Comparison of ENCODE assay signal across 8 cellular contexts in the genomic region with DNA sequence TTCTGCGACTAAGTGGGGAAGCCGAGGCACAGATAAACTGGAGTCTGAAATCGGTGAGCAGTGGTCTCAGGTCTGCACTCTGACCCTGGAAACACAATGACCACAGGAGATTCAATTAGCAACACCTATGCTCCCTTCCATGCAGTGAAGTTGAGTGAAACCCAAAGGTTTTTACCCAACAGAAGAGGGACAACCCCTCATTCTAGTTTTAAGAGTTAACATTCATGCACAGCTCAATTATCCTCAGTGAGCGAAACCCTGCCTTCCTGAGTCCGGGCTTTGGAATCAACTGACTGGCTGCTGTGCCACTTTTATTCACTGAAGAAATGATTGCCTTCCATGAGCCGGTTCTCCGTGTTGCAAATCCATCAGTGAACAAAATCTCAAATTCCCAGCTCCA. TPM values are rescaled to one million over a fixed set of nuclear protein-coding genes. Genes with fewer than 3 reads are reported as not detected.
DNase-seq lines count a peak whose midpoint lies in the region; TF ChIP-seq lines count a peak whose summit lies in the region.
"Not testable (repeated sequence)": the region's sequence is repeated elsewhere in the genome, so short reads cannot be mapped to it uniquely, and the experiment has no call there.

No MANE protein-coding gene starts in this region.

- peak overlapping the region; percentile 95 for H3K4me3 Mint-ChIP-seq in activated CD4-positive, alpha-beta T cell treated with anti-CD3 and anti-CD28 coated beads, Interleukin-2, amount 10 ng/mL, durations not matched to agents 24 days and 14 days
- peak overlapping the region; percentile 99 for H3K4me3 Mint-ChIP-seq in MCF 10A (ENCODE audit: unreplicated experiment)

- peak overlapping the region; percentile 69 for H3K4me2 ChIP-seq in MM.1S (ENCODE audit: low read depth, low read length)
- H3K4me2 ChIP-seq in mesendoderm (ENCODE audit: low read length) = peak overlapping the region; percentile 14

- intact Hi-C loops in activated CD4-positive, alpha-beta T cell treated with anti-CD3 and anti-CD28 coated beads, Interleukin-2, amount 10 ng/mL, durations not matched to agents 24 days and 14 days (cut with micrococcal nuclease); vagina (cut with DNase I): not testable (repeated sequence)
- intact Hi-C loops in MCF 10A (cut with micrococcal nuclease) = loop anchor here (2.0 kb wide), 1 partner anchor 98 kb away; no protein-coding TSS in a partner anchor

- CTCF ChIA-PET in MCF 10A (lab: Yijun Ruan, JAX) = interaction anchor here (0.6 to 0.7 kb wide), 2 partner anchors 54 to 121 kb away, joined by 3 to 4 read pairs; no protein-coding TSS in a partner anchor

- not testable (repeated sequence) for H2BK120ac ChIP-seq in mesendoderm (ENCODE audit: low read depth, low read length)

- BruUV-seq in MCF 10A (replicated peaks; lab: Mats Ljungman, UMichigan) = TSS peak; percentile 67

- peak overlapping the region; percentile 34 for H3K56ac ChIP-seq in mesendoderm (ENCODE audit: low read length)

- not testable (repeated sequence) for H3K79me1 ChIP-seq in mesendoderm (ENCODE audit: low read length)

- H3K4ac ChIP-seq in mesendoderm (ENCODE audit: low read depth, low read length) = not testable (repeated sequence)

- H3K4me1 ChIP-seq in ES-I3 (ENCODE audit: insufficient read depth, low read length) (peaks cover 16% of the 10 kb centered on the region), vagina (peaks cover 18% of the 10 kb centered on the region)
- not testable (repeated sequence) for H3K4me1 ChIP-seq in MM.1S (ENCODE audit: low read length); mesendoderm (ENCODE audit: control insufficient read depth, low read depth, low read length); rectal smooth muscle tissue (ENCODE audit: control insufficient read depth, insufficient read depth, low read length)

- H3K4me3 ChIP-seq in MM.1S (ENCODE audit: low read length) (peak overlapping the region; percentile 75), fibroblast of pulmonary artery (replicated peaks; ENCODE audit: low read depth, low read length) (peak overlapping the region; percentile 80), mesendoderm (ENCODE audit: low read length) (peak overlapping the region; percentile 54), rectal smooth muscle tissue (ENCODE audit: low read length) (peak overlapping the region; percentile 73), vagina (peak overlapping the region; percentile 57 to 72)

- not testable (repeated sequence) for H3K36me3 ChIP-seq in ES-I3 (ENCODE audit: insufficient read depth, low read length); MM.1S (replicated peaks; ENCODE audit: insufficient read depth, low read length); mesendoderm (ENCODE audit: control insufficient read depth, insufficient read depth, low read length); rectal smooth muscle tissue (ENCODE audit: control insufficient read depth, insufficient read depth, low read length); vagina

- not testable (repeated sequence) for TF ChIP-seq POLR2A in vagina (IDR thresholded peaks at IDR 0.05)

- POLR2A ChIA-PET in MCF 10A (lab: Yijun Ruan, JAX) = interaction anchor here (0.6 to 1.5 kb wide), 5 partner anchors 31 to 1895 kb away, joined by 3 to 7 read pairs (median 4); no protein-coding TSS in a partner anchor

- TF ChIP-seq CTCF in MM.1S (IDR thresholded peaks at IDR 0.05; ENCODE audit: low read length); MCF 10A (IDR thresholded peaks at IDR 0.05; ENCODE audit: unreplicated experiment); fibroblast of pulmonary artery (IDR thresholded peaks at IDR 0.05; ENCODE audit: low read length, missing control alignments); vagina (IDR thresholded peaks at IDR 0.05): not testable (repeated sequence)

- H3K27ac Mint-ChIP-seq in activated CD4-positive, alpha-beta T cell treated with anti-CD3 and anti-CD28 coated beads, Interleukin-2, amount 10 ng/mL, durations not matched to agents 24 days and 14 days = peak overlapping the region; percentile 97
- peak overlapping the region; percentile 98 for H3K27ac Mint-ChIP-seq in MCF 10A (ENCODE audit: low read depth, unreplicated experiment)

- H3K9me2 ChIP-seq in MM.1S (replicated peaks; ENCODE audit: insufficient read depth, low read length) = not testable (repeated sequence)

- H2AK5ac ChIP-seq in mesendoderm (ENCODE audit: low read length) = not testable (repeated sequence)

- H2AFZ ChIP-seq in MM.1S (ENCODE audit: low read length) = peak overlapping the region; percentile 65

- not testable (repeated sequence) for H3F3A ChIP-seq in MM.1S (ENCODE audit: insufficient read depth, low read length)

- not testable (repeated sequence) for H3K27me3 Mint-ChIP-seq in activated CD4-positive, alpha-beta T cell treated with anti-CD3 and anti-CD28 coated beads, Interleukin-2, amount 10 ng/mL, durations not matched to agents 24 days and 14 days
- peaks cover 12% of the 10 kb centered on the region for H3K27me3 Mint-ChIP-seq in MCF 10A (ENCODE audit: insufficient read depth, unreplicated experiment)

- H3K79me2 ChIP-seq in MM.1S (ENCODE audit: low read length) (peaks cover 42% of the 10 kb centered on the region), mesendoderm (ENCODE audit: control insufficient read depth, insufficient read depth, low read length) (peaks cover 19% of the 10 kb centered on the region)

- not testable (repeated sequence) for H3K27me3 ChIP-seq in MM.1S (replicated peaks; ENCODE audit: insufficient read depth, low read length); mesendoderm (ENCODE audit: insufficient read depth, low read length, poor library complexity); rectal smooth muscle tissue (ENCODE audit: control insufficient read depth, insufficient read depth, low read length); vagina

- H2BK15ac ChIP-seq in mesendoderm (replicated peaks; ENCODE audit: low read depth) = not testable (repeated sequence)

- peak overlapping the region; percentile 69; the same call in 1 of the 2 replicates for H3K9ac ChIP-seq in ES-I3 (ENCODE audit: low read depth, low read length)
- H3K9ac ChIP-seq in MM.1S (ENCODE audit: low read length) = peak overlapping the region; percentile 92
- H3K9ac ChIP-seq in mesendoderm (ENCODE audit: low read length) = peak overlapping the region; percentile 71
- not testable (repeated sequence) for H3K9ac ChIP-seq in rectal smooth muscle tissue (ENCODE audit: low read length)

- not testable (repeated sequence) for DNase-seq in MM.1S; activated CD4-positive, alpha-beta T cell treated with anti-CD3 and anti-CD28 coated beads, Interleukin-2, amount 10 ng/mL, durations not matched to agents 24 days and 14 days; MCF 10A (ENCODE audit: unreplicated experiment); fibroblast of pulmonary artery (ENCODE audit: low read depth); mesendoderm; vagina (ENCODE audit: extremely low spot score in 2 of 2)

- H3K9me3 Mint-ChIP-seq in activated CD4-positive, alpha-beta T cell treated with anti-CD3 and anti-CD28 coated beads, Interleukin-2, amount 10 ng/mL, durations not matched to agents 24 days and 14 days; MCF 10A (ENCODE audit: unreplicated experiment): not testable (repeated sequence)

- WGBS in mesendoderm (ENCODE audit: extremely low coverage, insufficient coverage, low lambda C conversion rate) = no CpG with 5 or more reads among the region's 7 CpGs

- not testable (repeated sequence) for H3K9me3 ChIP-seq in ES-I3 (ENCODE audit: control insufficient read depth, insufficient read depth, low read length); MM.1S (replicated peaks; ENCODE audit: insufficient read depth, low read length); vagina

- H3K4me1 Mint-ChIP-seq in activated CD4-positive, alpha-beta T cell treated with anti-CD3 and anti-CD28 coated beads, Interleukin-2, amount 10 ng/mL, durations not matched to agents 24 days and 14 days = peaks cover 16% of the 10 kb centered on the region
- H3K4me1 Mint-ChIP-seq in MCF 10A (ENCODE audit: insufficient read depth, unreplicated experiment) = not testable (repeated sequence)

- peaks cover 27% of the 10 kb centered on the region for H3K36me3 Mint-ChIP-seq in activated CD4-positive, alpha-beta T cell treated with anti-CD3 and anti-CD28 coated beads, Interleukin-2, amount 10 ng/mL, durations not matched to agents 24 days and 14 days (ENCODE audit: low read depth)
- H3K36me3 Mint-ChIP-seq in MCF 10A (ENCODE audit: insufficient read depth, unreplicated experiment) = peaks cover 39% of the 10 kb centered on the region

- not testable (repeated sequence) for H2BK5ac ChIP-seq in mesendoderm (ENCODE audit: low read length)

- H3K18ac ChIP-seq in mesendoderm (ENCODE audit: low read length) = not testable (repeated sequence)

- not testable (repeated sequence) for H4K5ac ChIP-seq in mesendoderm (ENCODE audit: low read length)

- not testable (repeated sequence) for H3K27ac ChIP-seq in MM.1S (ENCODE audit: low read length); mesendoderm (ENCODE audit: low read depth, low read length); rectal smooth muscle tissue (ENCODE audit: low read depth, low read length)
- peak overlapping the region; percentile 76 for H3K27ac ChIP-seq in vagina

- not testable (repeated sequence) for H4K20me1 ChIP-seq in MM.1S (ENCODE audit: insufficient read depth, low read length)

- not testable (repeated sequence) for H3K23ac ChIP-seq in mesendoderm (ENCODE audit: low read length)

- H4K8ac ChIP-seq in mesendoderm (ENCODE audit: low read depth, low read length) = not testable (repeated sequence)

RNA-seq across cellular contexts. Expression of gene ZNF674, which starts 0.7 kb away (rescaled TPM):
- 2.1 and 2.6 TPM in 2 replicates for total RNA-seq in activated CD4-positive, alpha-beta T cell treated with anti-CD3 and anti-CD28 coated beads, Interleukin-2, amount 10 ng/mL, durations not matched to agents 24 days and 14 days
- total RNA-seq in MCF 10A (2022) (7.2 and 9.7 TPM in 2 replicates), vagina (5.2 TPM)
- 2.5 TPM for polyA plus RNA-seq in mesendoderm (2013, experiment 1 of 2)
- polyA plus RNA-seq in mesendoderm (2013, experiment 2 of 2) = 2.2 TPM

RNA-seq across cellular contexts. Expression of gene CHST7, which starts 29.0 kb away (rescaled TPM):
- total RNA-seq in activated CD4-positive, alpha-beta T cell treated with anti-CD3 and anti-CD28 coated beads, Interleukin-2, amount 10 ng/mL, durations not matched to agents 24 days and 14 days = 6.5 and 6.9 TPM in 2 replicates
- total RNA-seq in MCF 10A (2022) (1.2 and 1.6 TPM in 2 replicates), vagina (20.6 TPM)
- polyA plus RNA-seq in mesendoderm (2013, experiment 1 of 2) = 4.0 TPM
- 4.5 TPM for polyA plus RNA-seq in mesendoderm (2013, experiment 2 of 2)
